Comparison of ENCODE assay signal across 14 cellular contexts in the genomic region with DNA sequence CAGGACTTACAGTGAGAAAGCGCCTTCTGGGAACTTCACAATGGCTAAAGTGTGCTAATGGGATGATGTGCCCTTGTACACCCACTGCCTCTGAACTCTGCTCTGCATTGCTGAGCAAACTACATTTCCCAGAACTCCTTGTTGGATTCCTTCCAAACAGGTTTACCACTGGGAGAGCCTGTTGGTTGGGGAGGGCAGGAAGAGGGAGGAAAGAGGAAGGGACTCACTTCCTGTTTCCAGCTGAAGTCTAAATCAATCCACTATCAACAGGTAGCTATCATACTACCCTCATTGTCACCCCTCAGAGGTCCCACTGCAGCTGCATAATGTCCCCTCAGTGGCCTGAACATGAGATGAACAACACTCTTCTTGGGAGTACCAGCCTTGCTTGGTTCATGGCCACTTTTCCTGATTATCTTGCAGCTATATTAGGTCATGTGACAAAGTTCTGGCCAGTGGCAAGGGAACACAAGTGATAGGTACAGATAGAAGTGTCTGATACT. TPM values are rescaled to one million over a fixed set of nuclear protein-coding genes. Genes with fewer than 3 reads are reported as not detected.
A peak's percentile ranks its signal among the peaks of the same experiment; 100 is the strongest.
DNase-seq lines count a peak whose midpoint lies in the region; ATAC-seq, FAIRE-seq and TF ChIP-seq lines count a peak whose summit lies in the region.
"Had no signal": no experiment of that assay in that cellular context is flagged by ENCODE, and none has a peak within 500 bp of the region (broad histone marks: within the 10 kb centered on the region; RNA-seq: fewer than 3 reads in every experiment).

No MANE protein-coding gene starts in this region.

- CTCF ChIA-PET in H1 (lab: Charles Lee; ENCODE audit: partially characterized antibody), result interaction anchor here (0.6 to 1.7 kb wide), 5 partner anchors 18 to 512 kb away, joined by 3 to 6 read pairs (median 4); no protein-coding TSS in a partner anchor

- ATAC-seq in natural killer cell, result no peak
- no peak for ATAC-seq in GM21786 (IDR thresholded peaks at IDR 0.05; ENCODE audit: unreplicated experiment)
- ATAC-seq: T-helper 17 cell had no signal

- no peak overlapping the region for H3K23ac ChIP-seq in H1 (ENCODE audit: insufficient read length)

- DNase-seq in BE2C (peak; percentile 28), GM12891 (ENCODE audit: insufficient read length, low spot score) (no peak), NCI-H510A treated with DMSO at 0.1 percent for 48 hours (lab: John Stamatoyannopoulos, UW) (peak; percentile 23), H1 (ENCODE audit: low read depth in 1 of 2, low spot score in 2 of 2) (no peak), natural killer cell (no peak), HuH-7.5 (ENCODE audit: low spot score) (no peak), lower leg skin (ENCODE audit: low spot score in 2 of 2) (no peak)
- DNase-seq: aorta; CD4-positive, CD25-positive, alpha-beta regulatory T cell; NCI-H2227 treated with DMSO at 0.1 percent for 48 hours; stimulated activated CD4-positive, alpha-beta T cell treated with anti-CD3 and anti-CD28 coated beads, Interleukin-4, amount 100 ng/mL, for 1 hour; T-helper 17 cell had no signal

- no peak overlapping the region for H3K9ac ChIP-seq in H1 (replicated peaks in 1 of 4; ENCODE audit: extremely low read depth in 1 of 4, low read depth in 3 of 4, low read length in 3 of 4)

- H3K4me1 ChIP-seq in BE2C (no peaks in the 10 kb centered on the region; the same call in 1 of the 2 replicates), H1 (replicated peaks in 1 of 4; ENCODE audit: control insufficient read depth in 3 of 4, insufficient read depth in 4 of 4, low read length in 3 of 4) (peaks cover 3 to 12% (median 7%) of the 10 kb centered on the region in 4 experiments)

- TF ChIP-seq CTCF in BE2C (IDR thresholded peaks at IDR 0.05; ENCODE audit: low read depth, low read length) (no peak), H1 (IDR thresholded peaks at IDR 0.05; ENCODE audit: control extremely low read depth in 1 of 3, insufficient read depth in 1 of 3, low read depth in 1 of 3, low read length in 3 of 3) (no peak), natural killer cell (IDR thresholded peaks at IDR 0.05) (no peak), lower leg skin (IDR thresholded peaks at IDR 0.05) (no peak)

- no peak for TF ChIP-seq POLR2A in GM12891 (IDR thresholded peaks at IDR 0.05; ENCODE audit: low read depth, low read length)
- TF ChIP-seq POLR2A in H1 (IDR thresholded peaks at IDR 0.05; ENCODE audit: control extremely low read depth in 1 of 2, low read depth in 2 of 2, low read length in 2 of 2), result no peak
- TF ChIP-seq POLR2A in lower leg skin (IDR thresholded peaks at IDR 0.05), result no peak

- no peak overlapping the region for H3K18ac ChIP-seq in H1 (ENCODE audit: extremely low read depth, low read length)

- no peak overlapping the region for H3K4me2 ChIP-seq in H1 (ENCODE audit: insufficient read depth in 1 of 2, low read depth in 2 of 2, low read length in 2 of 2)

- 86% methylated on average over 1 of the region's 1 CpG; no CpG with 5 or more reads in 1 of the 2 experiments for WGBS in H1 (ENCODE audit: extremely low coverage in 1 of 2, insufficient coverage in 1 of 2, insufficient read length in 1 of 2, insufficient replicate concordance in 2 of 2, low coverage in 1 of 2, low lambda C conversion rate in 2 of 2, missing lambda C conversion rate in 1 of 2), 2 experiments
- WGBS in lower leg skin, 2 donors, result 84 to 100% methylated on average over 1 of the region's 1 CpG

- H3K27ac Mint-ChIP-seq in natural killer cell, result no peak overlapping the region
- H3K27ac Mint-ChIP-seq: T-helper 17 cell had no signal

- no peak overlapping the region for H3K27ac ChIP-seq in H1 (ENCODE audit: low read depth, low read length)

- no peak overlapping the region for H2BK15ac ChIP-seq in H1 (ENCODE audit: low read length)

- no peak overlapping the region for H4K8ac ChIP-seq in H1 (ENCODE audit: extremely low read depth, insufficient read depth, low read length)

- H2BK20ac ChIP-seq in H1 (ENCODE audit: low read length), result no peak overlapping the region

- H3K14ac ChIP-seq in H1 (ENCODE audit: insufficient read length), result no peak overlapping the region

- no peak for TF ChIP-seq EP300 in H1 (IDR thresholded peaks at IDR 0.05; ENCODE audit: borderline replicate concordance in 1 of 2, low read depth in 2 of 2, low read length in 2 of 2)

- H3K9me3 ChIP-seq in BE2C (no peaks in the 10 kb centered on the region), H1 (ENCODE audit: insufficient read depth in 2 of 2, low read depth in 1 of 2, low read length in 1 of 2) (no peaks in the 10 kb centered on the region)

- no peak overlapping the region for H2BK5ac ChIP-seq in H1 (ENCODE audit: low read depth, low read length)

- H3K56ac ChIP-seq in H1 (replicated peaks; ENCODE audit: insufficient read length, low read depth, low read length), result no peak overlapping the region

- H3K79me1 ChIP-seq in H1 (ENCODE audit: low read depth, low read length), result no peaks in the 10 kb centered on the region

- no peaks in the 10 kb centered on the region for H3K36me3 ChIP-seq in BE2C
- H3K36me3 ChIP-seq in H1 (ENCODE audit: control insufficient read depth in 2 of 4, insufficient read depth in 4 of 4, low read length in 3 of 4), result no peaks in the 10 kb centered on the region

- H3K27me3 Mint-ChIP-seq in natural killer cell (ENCODE audit: low read depth in 2 of 2), result peaks cover 0 to 3% of the 10 kb centered on the region in 2 donors
- H3K27me3 Mint-ChIP-seq: CD4-positive, CD25-positive, alpha-beta regulatory T cell; T-helper 17 cell had no signal

- no peaks in the 10 kb centered on the region for H3K36me3 Mint-ChIP-seq in natural killer cell

- H3K4ac ChIP-seq in H1 (replicated peaks; ENCODE audit: insufficient read length, low read depth, low read length), result no peak overlapping the region

- H2BK12ac ChIP-seq in H1 (ENCODE audit: low read depth, low read length), result no peak overlapping the region

- no peaks in the 10 kb centered on the region for H3K23me2 ChIP-seq in H1 (ENCODE audit: low read depth, low read length)

- H3K4me1 Mint-ChIP-seq in natural killer cell, result peaks cover 13 to 22% of the 10 kb centered on the region in 2 donors
- H3K4me1 Mint-ChIP-seq: T-helper 17 cell had no signal

- H3K27me3 ChIP-seq in BE2C (no peaks in the 10 kb centered on the region), H1 (replicated peaks in 1 of 4; ENCODE audit: control insufficient read depth in 3 of 4, extremely low read depth in 1 of 4, insufficient read depth in 3 of 4, low read length in 3 of 4) (no peaks in the 10 kb centered on the region)

- no peak overlapping the region for H3K4me3 Mint-ChIP-seq in natural killer cell
- H3K4me3 Mint-ChIP-seq: CD4-positive, CD25-positive, alpha-beta regulatory T cell; T-helper 17 cell had no signal

- H2AK5ac ChIP-seq in H1 (ENCODE audit: low read depth, low read length), result no peak overlapping the region

- H4K91ac ChIP-seq in H1 (replicated peaks; ENCODE audit: insufficient read length, low read length), result no peak overlapping the region

- no peaks in the 10 kb centered on the region for H3K79me2 ChIP-seq in H1 (ENCODE audit: control insufficient read depth in 1 of 2, insufficient read depth in 2 of 2, low read length in 2 of 2)

- FAIRE-seq in GM12891 (lab: Jason Lieb, UNC), result peak; percentile 5
- peak; percentile 86 for FAIRE-seq in H1 (lab: Jason Lieb, UNC)

- no peak overlapping the region for H2AFZ ChIP-seq in H1 (ENCODE audit: low read length)

- intact Hi-C loops in natural killer cell (cut with micrococcal nuclease), result no loop called here
- intact Hi-C loops in lower leg skin (cut with DNase I; ENCODE audit: low total_unique reads), result no loop called here

- H2BK120ac ChIP-seq in H1 (replicated peaks; ENCODE audit: low read depth, low read length), result no peak overlapping the region

- H4K5ac ChIP-seq in H1 (ENCODE audit: insufficient read length, low read depth, low read length), result no peak overlapping the region

- no peak for TF ChIP-seq RAD21 in H1 (IDR thresholded peaks at IDR 0.05 in 1 of 2, conservative IDR thresholded peaks at IDR 0.05 in 1 of 2; ENCODE audit: low read depth in 2 of 2, low read length in 2 of 2)

- POLR2A ChIA-PET in H1 (lab: Charles Lee; ENCODE audit: partially characterized antibody), result interaction anchor here (0.7 to 1.9 kb wide), 3 partner anchors 26 to 109 kb away, joined by 3 to 5 read pairs (median 3); no protein-coding TSS in a partner anchor

- H4K20me1 ChIP-seq in H1 (replicated peaks in 1 of 2; ENCODE audit: control insufficient read depth in 1 of 2, insufficient read depth in 2 of 2, low read length in 2 of 2), result no peaks in the 10 kb centered on the region

- H3K9me3 Mint-ChIP-seq in natural killer cell, result no peaks in the 10 kb centered on the region

- H3K4me3 ChIP-seq in BE2C (ENCODE audit: low read depth, low read length), result no peak overlapping the region
- no peak overlapping the region for H3K4me3 ChIP-seq in H1 (ENCODE audit: extremely low read depth in 1 of 4, insufficient read depth in 2 of 4, low read depth in 3 of 4, low read length in 4 of 4)
- no peak overlapping the region for H3K4me3 ChIP-seq in lower leg skin (ENCODE audit: low read depth, poor library complexity, severe bottlenecking)

TF ChIP-seq in GM12891, 5 proteins besides CTCF, POLR2A, EP300 and RAD21:
- TF ChIP-seq POLR2AphosphoS5 (IDR thresholded peaks at IDR 0.05; ENCODE audit: low read depth, low read length) (no peak), SPI1 (IDR thresholded peaks at IDR 0.05; ENCODE audit: low read depth, low read length) (peak; percentile 48; the same call in 1 of the 2 replicates), POU2F2 (IDR thresholded peaks at IDR 0.05; ENCODE audit: low read depth, low read length) (no peak)

TF ChIP-seq in H1, 55 proteins besides CTCF, POLR2A, EP300 and RAD21:
- peak; percentile 27; the same call in 1 of the 2 replicates for TF ChIP-seq GABPA (IDR thresholded peaks at IDR 0.05; ENCODE audit: borderline replicate concordance, insufficient read depth, low read length)
- TF ChIP-seq ZNF274 (IDR thresholded peaks at IDR 0.05; ENCODE audit: borderline replicate concordance, extremely low read depth, low read length), result no peak
- TF ChIP-seq SIX5 (IDR thresholded peaks at IDR 0.05; ENCODE audit: low read depth, low read length), result peak; percentile 47

RNA-seq across cellular contexts. Expression of gene KCNK12, which starts 58.2 kb away (rescaled TPM):
- polyA plus RNA-seq in BE2C (2012; ENCODE audit: insufficient read depth, insufficient read length, low read depth), result 3.7 TPM
- polyA plus RNA-seq in GM12891 (2012; ENCODE audit: low read depth, missing spikeins), result 0.10 TPM
- 7.2 and 8.5 TPM in 2 replicates for total RNA-seq in H1 (2021; fragmentation: NEBNext Ultra II Directional; extraction: Animal tissue kit (Norgen Biotek cat#: 25700))
- polyA plus RNA-seq in H1 (2011; rRNA removed), result 8.4 and 10.1 TPM in 2 replicates
- 6.4 TPM for polyA plus RNA-seq in H1 (2011; cell fraction: cytosol; rRNA removed)
- 9.6 TPM for polyA plus RNA-seq in H1 (2011; cell fraction: nucleus; rRNA removed)
- 2.5 to 7.0 TPM (median 5.2 TPM) in 4 replicates for polyA plus RNA-seq in H1 (2012, experiment 1 of 2)
- polyA plus RNA-seq in H1 (2012, experiment 2 of 2), result 2.4 TPM
- polyA plus RNA-seq in H1 (2013, experiment 1 of 2), result 4.2 TPM
- polyA plus RNA-seq in H1 (2013, experiment 2 of 2), result 4.1 TPM
- 3.8 and 4.5 TPM in 2 replicates for polyA minus RNA-seq in H1 (2011; rRNA and poly(A)+ RNA removed)
- 6.3 TPM for polyA minus RNA-seq in H1 (2011; cell fraction: cytosol; rRNA and poly(A)+ RNA removed)
- polyA minus RNA-seq in H1 (2011; cell fraction: nucleus; rRNA and poly(A)+ RNA removed), result 8.6 TPM
- total RNA-seq in natural killer cell (under 1 TPM; 0.26 to 0.54 (median 0.50) TPM), lower leg skin (under 1 TPM in 3 of 4 donors, not detected in 1; 0.19 to 0.32 (median 0.20) TPM)
- total RNA-seq: subcutaneous adipose tissue had no signal
- polyA plus RNA-seq: aorta had no signal

Comparison
In these comparisons a context has a peak if more than half of its experiments do, and no peak if none do; other contexts are left out.
1. DNase-seq: peak in BE2C (single experiment) and NCI-H510A treated with DMSO at 0.1 percent for 48 hours (single experiment); none in GM12891 (single experiment), H1 (0 of 2), natural killer cell (single experiment), HuH-7.5 (single experiment) and lower leg skin (0 of 2).